25 cellular contexts compared by ENCODE assay signal in genomic region chr5:76298852-76299251, GRCh38.
"Had no signal": no experiment of that assay in that cellular context is flagged by ENCODE, and none has a peak within 500 bp of the region (broad histone marks: within the 10 kb centered on the region; RNA-seq: fewer than 3 reads in every experiment).

No MANE protein-coding gene starts in this region.

- ATAC-seq: left lung, natural killer cell had no signal

- H3K9me3 Mint-ChIP-seq: activated naive CD4-positive, alpha-beta T cell treated with anti-CD3 and anti-CD28 coated beads for 36 hours; brain; dendritic cell treated with granulocyte-macrophage colony-stimulating factor and Interleukin-4, amounts not matched to agents 40 ng/mL and 50 ng/mL, for 4 days; mesothelial cell of epicardium; natural killer cell had no signal

- H3K27ac ChIP-seq: left lung, thoracic aorta, upper lobe of left lung, VCaP had no signal

- H3K4me3 ChIP-seq: left lung, spleen, thoracic aorta, upper lobe of left lung had no signal

- H3K4me3 Mint-ChIP-seq: activated naive CD4-positive, alpha-beta T cell treated with anti-CD3 and anti-CD28 coated beads for 36 hours; brain; dendritic cell treated with granulocyte-macrophage colony-stimulating factor and Interleukin-4, amounts not matched to agents 40 ng/mL and 50 ng/mL, for 4 days; mesothelial cell of epicardium; natural killer cell had no signal

- H3K4me1 Mint-ChIP-seq: brain had no signal

- H3K9me3 ChIP-seq: left lung, spleen, thoracic aorta, upper lobe of left lung had no signal

- H3K36me3 Mint-ChIP-seq: brain, mesothelial cell of epicardium, natural killer cell had no signal

- H3K27me3 ChIP-seq: left lung, upper lobe of left lung had no signal

- H3K27me3 Mint-ChIP-seq: brain; dendritic cell treated with granulocyte-macrophage colony-stimulating factor and Interleukin-4, amounts not matched to agents 40 ng/mL and 50 ng/mL, for 4 days had no signal

- H3K27ac Mint-ChIP-seq: activated naive CD4-positive, alpha-beta T cell treated with anti-CD3 and anti-CD28 coated beads for 36 hours; brain; dendritic cell treated with granulocyte-macrophage colony-stimulating factor and Interleukin-4, amounts not matched to agents 40 ng/mL and 50 ng/mL, for 4 days; mesothelial cell of epicardium; natural killer cell; progenitor cell of endocrine pancreas had no signal

- H3K36me3 ChIP-seq: left lung, spleen, thoracic aorta, upper lobe of left lung had no signal

- H3K4me1 ChIP-seq: upper lobe of left lung had no signal

- DNase-seq: activated CD4-positive, alpha-beta T cell treated with anti-CD3 and anti-CD28 coated beads, Interleukin-2, amount 50 U/mL, for 4 hours; activated CD8-positive, alpha-beta memory T cell treated with anti-CD3 and anti-CD28 coated beads for 24 hours; activated effector memory CD4-positive, alpha-beta T cell treated with Interleukin-2 at 50 U/mL for 16 hours; activated naive CD4-positive, alpha-beta T cell treated with anti-CD3 and anti-CD28 coated beads for 36 hours; activated T-cell treated with anti-CD3 and anti-CD28 coated beads, Interleukin-2, amount 50 U/mL, for 48 hours; aorta; caudate nucleus; effector CD4-positive, alpha-beta T cell; erythroblast; foreskin fibroblast; kidney; left lung; mammary epithelial cell; natural killer cell; retina; spleen; stimulated activated CD4-positive, alpha-beta T cell treated with anti-CD3 and anti-CD28 coated beads, Interleukin-4, amount 100 ng/mL, for 24 hours; stimulated activated naive CD4-positive, alpha-beta T cell treated with Interleukin-2 at 50 U/mL for 16 hours; upper lobe of left lung had no signal
